In genomic region chr1:205211839-205212241, GRCh38 we compare ENCODE assay signal across 1 cellular context.
TF ChIP-seq lines count a peak whose summit lies in the region.

No MANE protein-coding gene starts in this region.

TF ChIP-seq in K562, 482 proteins besides CTCF, POLR2A, EP300 and RAD21 (continued from another document and continues in another):
- TF ChIP-seq CHAMP1 (IDR thresholded peaks at IDR 0.05) (no peak), MBD1 (CRISPR knock-in tag; IDR thresholded peaks at IDR 0.05) (0 out of 2 replicates have a peak, but pooled peaks have one; percentile 75), ELF1 (tag; IDR thresholded peaks at IDR 0.05) (0 out of 2 replicates have a peak, but pooled peaks have one; percentile 34), ATF3 (IDR thresholded peaks at IDR 0.05) (no peak), ATF3 (CRISPR knock-in tag; conservative IDR thresholded peaks at IDR 0.05) (no peak), RFX5 (IDR thresholded peaks at IDR 0.05; ENCODE audit: low read depth, low read length) (no peak), ZNF224 (CRISPR knock-in tag; IDR thresholded peaks at IDR 0.05) (no peak), ARNT (IDR thresholded peaks at IDR 0.05) (no peak), ZNF239 (CRISPR knock-in tag; IDR thresholded peaks at IDR 0.05) (no peak), BCL6 (CRISPR knock-in tag; IDR thresholded peaks at IDR 0.05) (no peak), KAT7 (CRISPR knock-in tag; IDR thresholded peaks at IDR 0.05; ENCODE audit: borderline replicate concordance) (no peak), ZNF280A (IDR thresholded peaks at IDR 0.05; ENCODE audit: low read depth, partially characterized antibody) (no peak), BRD9 (IDR thresholded peaks at IDR 0.05; ENCODE audit: low read depth, partially characterized antibody) (no peak), PTTG1 (tag; IDR thresholded peaks at IDR 0.05; ENCODE audit: low read depth) (no peak), CGGBP1 (CRISPR knock-in tag; IDR thresholded peaks at IDR 0.05) (no peak), MITF (IDR thresholded peaks at IDR 0.05) (no peak), BRD4 (IDR thresholded peaks at IDR 0.05) (no peak), RNF2 (IDR thresholded peaks at IDR 0.05) (no peak), FOXJ2 (tag; IDR thresholded peaks at IDR 0.05) (no peak), ZNF644 (tag; IDR thresholded peaks at IDR 0.05; ENCODE audit: low read depth) (peak; percentile 17), CBX3 (IDR thresholded peaks at IDR 0.05; ENCODE audit: borderline replicate concordance in 1 of 2, low read length in 2 of 2) (no peak), DMBX1 (CRISPR knock-in tag; IDR thresholded peaks at IDR 0.05; ENCODE audit: borderline replicate concordance) (no peak), CBX8 (IDR thresholded peaks at IDR 0.05; ENCODE audit: borderline replicate concordance, extremely low read depth, low read depth, low read length, poor library complexity, severe bottlenecking) (no peak), THRAP3 (IDR thresholded peaks at IDR 0.05; ENCODE audit: borderline replicate concordance) (0 out of 2 replicates have a peak, but pooled peaks have one; percentile 11), MTF1 (CRISPR knock-in tag; IDR thresholded peaks at IDR 0.05; ENCODE audit: borderline replicate concordance) (no peak), ZNF778 (CRISPR knock-in tag; IDR thresholded peaks at IDR 0.05) (no peak), SNRNP70 (optimal IDR thresholded peaks at IDR 0.05; ENCODE audit: low read depth, low read length) (no peak), HBP1 (CRISPR knock-in tag; IDR thresholded peaks at IDR 0.05) (no peak), HIVEP1 (CRISPR knock-in tag; IDR thresholded peaks at IDR 0.05) (no peak), GATA2 (CRISPR knock-in tag; IDR thresholded peaks at IDR 0.05) (no peak), ID3 (CRISPR knock-in tag; IDR thresholded peaks at IDR 0.05) (no peak), ID3 (tag; IDR thresholded peaks at IDR 0.05) (no peak), MECOM (CRISPR knock-in tag; IDR thresholded peaks at IDR 0.05) (peak; percentile 1; the same call in 1 of the 2 replicates), ARID2 (IDR thresholded peaks at IDR 0.05) (no peak), BACH1 (tag; IDR thresholded peaks at IDR 0.05) (peak; percentile 34; the same call in 1 of the 2 replicates), ELK3 (CRISPR knock-in tag; IDR thresholded peaks at IDR 0.05) (no peak), FOXO4 (CRISPR knock-in tag; IDR thresholded peaks at IDR 0.05) (no peak), PHF8 (IDR thresholded peaks at IDR 0.05; ENCODE audit: borderline replicate concordance, low read length) (no peak), ZNF785 (CRISPR knock-in tag; IDR thresholded peaks at IDR 0.05) (no peak), NR2C1 (IDR thresholded peaks at IDR 0.05) (no peak), NR2C1 (tag; IDR thresholded peaks at IDR 0.05) (no peak), BHLHE40 (IDR thresholded peaks at IDR 0.05; ENCODE audit: low read length) (no peak), ZBTB9 (CRISPR knock-in tag; IDR thresholded peaks at IDR 0.05) (no peak), HOMEZ (CRISPR knock-in tag; IDR thresholded peaks at IDR 0.05) (0 out of 2 replicates have a peak, but pooled peaks have one; percentile 1), ZBTB11 (CRISPR knock-in tag; IDR thresholded peaks at IDR 0.05) (peak in 1 of 3 experiments; percentile 99; a peak in 2 of 6 replicates), LEF1 (IDR thresholded peaks at IDR 0.05) (no peak), HDAC2 (IDR thresholded peaks at IDR 0.05) (0 out of 2 replicates have a peak, but pooled peaks have one; percentile 12)
